In genomic region chr11:18019650-18020049, GRCh38 we compare ENCODE assay signal across 7 cellular contexts. TPM values are rescaled to one million over a fixed set of nuclear protein-coding genes. Genes with fewer than 3 reads are reported as not detected.
"Had no signal": no experiment of that assay in that cellular context is flagged by ENCODE, and none has a peak within 500 bp of the region (broad histone marks: within the 10 kb centered on the region; RNA-seq: fewer than 3 reads in every experiment).

No MANE protein-coding gene starts in this region.

- H3K4me2 ChIP-seq: KMS-11 had no signal

- DNase-seq: IMR-90, KBM-7, KG1 had no signal

- FAIRE-seq: HepG2 had no signal

- H3K9ac ChIP-seq: KMS-11 had no signal

- H3K27ac ChIP-seq: HL-60, KMS-11 had no signal

- ATAC-seq: HepG2 had no signal

RNA-seq across cellular contexts. Expression of gene TPH1, which starts 26.4 kb away (rescaled TPM):
- polyA plus RNA-seq: IgD-negative memory B cell had no signal
